In genomic region chr10:987635-987905, GRCh38 we compare ENCODE assay signal across 8 cellular contexts. TPM values are rescaled to one million over a fixed set of nuclear protein-coding genes. Genes with fewer than 3 reads are reported as not detected.
DNase-seq lines count a peak whose midpoint lies in the region; TF ChIP-seq lines count a peak whose summit lies in the region.

No MANE protein-coding gene starts in this region.

- H3K9me3 ChIP-seq in SU-DHL-6 (ENCODE audit: insufficient read depth, low read length) = no peaks in the 10 kb centered on the region

- peaks cover 34% of the 10 kb centered on the region for H3K4me1 Mint-ChIP-seq in activated CD4-positive, alpha-beta T cell treated with anti-CD3 and anti-CD28 coated beads, Interleukin-2, amount 10 ng/mL, durations not matched to agents 24 days and 14 days

- H3K4me3 ChIP-seq in SU-DHL-6 (ENCODE audit: insufficient read depth, low read length, poor library complexity, severe bottlenecking) = peak overlapping the region; percentile 100
- H3K4me3 ChIP-seq in fibroblast of the aortic adventitia (ENCODE audit: low read depth, low read length) = peak overlapping the region; percentile 78
- H3K4me3 ChIP-seq in retinal pigment epithelial cell (ENCODE audit: low read length) = peak overlapping the region; percentile 97

- H3K9ac ChIP-seq in SU-DHL-6 (ENCODE audit: low read length) = peak overlapping the region; percentile 99

- no peak for TF ChIP-seq CTCF in SU-DHL-6 (IDR thresholded peaks at IDR 0.05; ENCODE audit: insufficient read depth, low read length, poor library complexity, severe bottlenecking)
- TF ChIP-seq CTCF in fibroblast of the aortic adventitia (IDR thresholded peaks at IDR 0.05; ENCODE audit: insufficient read depth, low read length) = no peak
- no peak for TF ChIP-seq CTCF in retinal pigment epithelial cell (conservative IDR thresholded peaks at IDR 0.05; ENCODE audit: low read depth, low read length)

- peak overlapping the region; percentile 92 for H2AFZ ChIP-seq in SU-DHL-6 (ENCODE audit: low read depth, low read length, severe bottlenecking)

- no peaks in the 10 kb centered on the region for H3K27me3 Mint-ChIP-seq in activated CD4-positive, alpha-beta T cell treated with anti-CD3 and anti-CD28 coated beads, Interleukin-2, amount 10 ng/mL, durations not matched to agents 24 days and 14 days

- CTCF ChIA-PET in HEK293T (lab: Yijun Ruan, JAX) = no interaction called here

- H3K9me3 Mint-ChIP-seq in activated CD4-positive, alpha-beta T cell treated with anti-CD3 and anti-CD28 coated beads, Interleukin-2, amount 10 ng/mL, durations not matched to agents 24 days and 14 days = no peaks in the 10 kb centered on the region

- peaks cover 38% of the 10 kb centered on the region for H3K36me3 Mint-ChIP-seq in activated CD4-positive, alpha-beta T cell treated with anti-CD3 and anti-CD28 coated beads, Interleukin-2, amount 10 ng/mL, durations not matched to agents 24 days and 14 days (ENCODE audit: low read depth)

- H3F3A ChIP-seq in SU-DHL-6 (ENCODE audit: insufficient read depth) = no peaks in the 10 kb centered on the region; the same call in 1 of the 2 replicates

- peaks cover 3% of the 10 kb centered on the region; the same call in 1 of the 2 replicates for H3K36me3 ChIP-seq in SU-DHL-6 (ENCODE audit: low read length)

- H3K9me2 ChIP-seq in SU-DHL-6 (replicated peaks; ENCODE audit: insufficient read depth, low read length) = no peaks in the 10 kb centered on the region

- POLR2A ChIA-PET in HEK293T (lab: Yijun Ruan, JAX) = interaction anchor here (0.6 to 2.7 kb wide), 15 partner anchors 11 to 191 kb away, joined by 3 to 10 read pairs (median 5); partner anchors contain the start of genes IDI1 and LARP4B

- peak overlapping the region; percentile 78 for H3K4me2 ChIP-seq in SU-DHL-6 (ENCODE audit: low read depth, low read length, poor library complexity, severe bottlenecking)

- peaks cover 43% of the 10 kb centered on the region for H3K79me2 ChIP-seq in SU-DHL-6 (ENCODE audit: insufficient read depth, low read length)

- H3K27ac ChIP-seq in SU-DHL-6 (ENCODE audit: low read depth, low read length) = no peak overlapping the region

- intact Hi-C loops in activated CD4-positive, alpha-beta T cell treated with anti-CD3 and anti-CD28 coated beads, Interleukin-2, amount 10 ng/mL, durations not matched to agents 24 days and 14 days (cut with micrococcal nuclease) = no loop called here

- peak overlapping the region; percentile 97 for H3K4me3 Mint-ChIP-seq in activated CD4-positive, alpha-beta T cell treated with anti-CD3 and anti-CD28 coated beads, Interleukin-2, amount 10 ng/mL, durations not matched to agents 24 days and 14 days

- peak overlapping the region; percentile 98 for H3K27ac Mint-ChIP-seq in activated CD4-positive, alpha-beta T cell treated with anti-CD3 and anti-CD28 coated beads, Interleukin-2, amount 10 ng/mL, durations not matched to agents 24 days and 14 days

- no peak for DNase-seq in activated CD4-positive, alpha-beta T cell treated with anti-CD3 and anti-CD28 coated beads, Interleukin-2, amount 10 ng/mL, durations not matched to agents 24 days and 14 days
- no peak for DNase-seq in activated CD4-positive, alpha-beta T cell treated with anti-CD3 and anti-CD28 coated beads for 1 hour
- peak; percentile 48 for DNase-seq in fibroblast of the aortic adventitia (ENCODE audit: low read depth)
- no peak for DNase-seq in retinal pigment epithelial cell (ENCODE audit: low read depth)
- no peak for DNase-seq in globus pallidus (ENCODE audit: low spot score)
- DNase-seq in A172 (ENCODE audit: low spot score) = no peak
- no peak for DNase-seq in HEK293T (ENCODE audit: extremely low spot score)

- H3K27me3 ChIP-seq in SU-DHL-6 (ENCODE audit: low read length) = no peaks in the 10 kb centered on the region

- H4K20me1 ChIP-seq in SU-DHL-6 (ENCODE audit: low read depth, low read length) = peaks cover 16% of the 10 kb centered on the region

TF ChIP-seq in HEK293T, 16 proteins besides CTCF, POLR2A, EP300 and RAD21:
- no peak for TF ChIP-seq L3MBTL2 (conservative IDR thresholded peaks at IDR 0.05)
- no peak for TF ChIP-seq SUZ12 (IDR thresholded peaks at IDR 0.05)
- TF ChIP-seq BHLHE40 (IDR thresholded peaks at IDR 0.05; ENCODE audit: borderline replicate concordance) = no peak
- TF ChIP-seq NFRKB (IDR thresholded peaks at IDR 0.05) = no peak
- TF ChIP-seq LEF1 (IDR thresholded peaks at IDR 0.05; ENCODE audit: borderline replicate concordance) = no peak

RNA-seq across cellular contexts. Expression of gene GTPBP4, which starts 0.7 kb away (rescaled TPM):
- 187 and 194 TPM in 2 replicates for total RNA-seq in activated CD4-positive, alpha-beta T cell treated with anti-CD3 and anti-CD28 coated beads, Interleukin-2, amount 10 ng/mL, durations not matched to agents 24 days and 14 days
- total RNA-seq in fibroblast of the aortic adventitia (ENCODE audit: low replicate concordance) = 26.5 and 81.8 TPM in 2 replicates
- total RNA-seq in A172 (2014; rRNA removed; shearing (Covaris generic)) = 102 and 156 TPM in 2 replicates

RNA-seq across cellular contexts. Expression of gene IDI2, which starts 38.1 kb away (rescaled TPM):
- total RNA-seq in activated CD4-positive, alpha-beta T cell treated with anti-CD3 and anti-CD28 coated beads, Interleukin-2, amount 10 ng/mL, durations not matched to agents 24 days and 14 days = not detected in 2 replicates
- not detected in 2 replicates for total RNA-seq in fibroblast of the aortic adventitia (ENCODE audit: low replicate concordance)
- total RNA-seq in A172 (2014; rRNA removed; shearing (Covaris generic)) = not detected in 2 replicates

RNA-seq across cellular contexts. Expression of gene LARP4B, which starts 56.1 kb away (rescaled TPM):
- 167 and 169 TPM in 2 replicates for total RNA-seq in activated CD4-positive, alpha-beta T cell treated with anti-CD3 and anti-CD28 coated beads, Interleukin-2, amount 10 ng/mL, durations not matched to agents 24 days and 14 days
- 25.2 and 38.7 TPM in 2 replicates for total RNA-seq in fibroblast of the aortic adventitia (ENCODE audit: low replicate concordance)
- 42.5 and 55.7 TPM in 2 replicates for total RNA-seq in A172 (2014; rRNA removed; shearing (Covaris generic))
